21 cellular contexts compared by ENCODE assay signal in the genomic region with DNA sequence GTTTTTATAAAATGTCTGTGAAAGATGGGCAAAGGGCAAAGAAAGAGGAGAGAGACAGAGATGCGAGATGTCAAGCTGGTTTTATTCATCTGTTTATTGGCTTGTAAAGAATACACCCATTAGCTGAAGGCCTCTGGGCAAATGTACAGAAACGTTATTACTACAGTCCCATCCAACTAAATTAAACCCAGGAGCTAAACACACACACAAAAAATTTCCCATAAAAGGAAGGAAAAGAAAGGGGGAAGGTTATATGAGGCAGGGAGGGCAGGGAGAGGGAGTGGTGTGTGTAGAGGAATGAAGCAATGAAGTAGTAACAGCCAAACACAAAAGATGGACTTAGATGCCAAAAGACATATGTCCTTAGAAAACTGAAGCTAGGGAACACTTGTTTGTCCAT. TPM values are rescaled to one million over a fixed set of nuclear protein-coding genes. Genes with fewer than 3 reads are reported as not detected.
DNase-seq lines count a peak whose midpoint lies in the region; ATAC-seq and TF ChIP-seq lines count a peak whose summit lies in the region.
"Had no signal": no experiment of that assay in that cellular context is flagged by ENCODE, and none has a peak within 500 bp of the region (broad histone marks: within the 10 kb centered on the region; RNA-seq: fewer than 3 reads in every experiment).

No MANE protein-coding gene starts in this region.

- TF ChIP-seq POLR2A in prostate gland (IDR thresholded peaks at IDR 0.05): no peak

- H3K27ac Mint-ChIP-seq in activated CD4-positive, alpha-beta T cell treated with anti-CD3 and anti-CD28 coated beads, Interleukin-2, amount 10 ng/mL, durations not matched to agents 7 days and 5 days: no peak overlapping the region
- H3K27ac Mint-ChIP-seq: CD8-positive, alpha-beta T cell had no signal

- H3K27me3 Mint-ChIP-seq in activated CD4-positive, alpha-beta T cell treated with anti-CD3 and anti-CD28 coated beads, Interleukin-2, amount 10 ng/mL, durations not matched to agents 7 days and 5 days: peaks cover 18% of the 10 kb centered on the region

- DNase-seq in left ventricle myocardium superior (no peak), cardiac septum (ENCODE audit: low spot score) (no peak), adipocyte (ENCODE audit: low read depth) (peak; percentile 40), prostate gland (ENCODE audit: low spot score) (peak; percentile 4), OCI-M1 (lab: John Stamatoyannopoulos, UW) (no peak), NK-92 (lab: John Stamatoyannopoulos, UW; ENCODE audit: unreplicated experiment) (no peak)
- no peak for DNase-seq in activated CD4-positive, alpha-beta T cell treated with anti-CD3 and anti-CD28 coated beads, Interleukin-2, amount 10 ng/mL, durations not matched to agents 7 days and 5 days
- DNase-seq: BE2C; CD8-positive, alpha-beta T cell; DND-41; GF-D8; MG63; NCI-H1092 treated with DMSO at 0.1 percent for 48 hours; NCI-H1694; NCI-H2227 treated with DMSO at 0.1 percent for 48 hours; NCI-H524; SIG-M5 had no signal

- peak overlapping the region; percentile 93 for H3K9ac ChIP-seq in adipocyte (ENCODE audit: low read length)
- H3K9ac ChIP-seq: KMS-11 had no signal

- H3K4me3 Mint-ChIP-seq in activated CD4-positive, alpha-beta T cell treated with anti-CD3 and anti-CD28 coated beads, Interleukin-2, amount 10 ng/mL, durations not matched to agents 7 days and 5 days: no peak overlapping the region
- H3K4me3 Mint-ChIP-seq: CD8-positive, alpha-beta T cell had no signal

- H3K27me3 ChIP-seq in adipocyte (replicated peaks; ENCODE audit: control insufficient read depth, insufficient read depth, low read length) (no peaks in the 10 kb centered on the region), prostate gland (replicated peaks; ENCODE audit: insufficient read depth) (no peaks in the 10 kb centered on the region)
- H3K27me3 ChIP-seq: BE2C, MG63 had no signal

- CTCF ChIA-PET in activated CD4-positive, alpha-beta T cell treated with anti-CD3 and anti-CD28 coated beads, Interleukin-2, amount 10 ng/mL, durations not matched to agents 7 days and 5 days (lab: Charles Lee): no interaction called here

- WGBS in prostate gland: 13% methylated on average over 2 of the region's 2 CpGs

- H3K27ac ChIP-seq in prostate gland: no peak overlapping the region
- H3K27ac ChIP-seq: KMS-11 had no signal

- H3K4me3 ChIP-seq in adipocyte (ENCODE audit: low read length) (peak overlapping the region; percentile 82), prostate gland (no peak overlapping the region)
- H3K4me3 ChIP-seq: MG63 had no signal

- intact Hi-C loops in left ventricle myocardium superior (cut with micrococcal nuclease) (no loop called here), cardiac septum (cut with DNase I) (no loop called here), prostate gland (cut with DNase I) (no loop called here)

- POLR2A ChIA-PET in activated CD4-positive, alpha-beta T cell treated with anti-CD3 and anti-CD28 coated beads, Interleukin-2, amount 10 ng/mL, durations not matched to agents 7 days and 5 days (lab: Charles Lee): no interaction called here

- no peak for TF ChIP-seq CTCF in prostate gland (IDR thresholded peaks at IDR 0.05)

- H3K9me3 Mint-ChIP-seq in activated CD4-positive, alpha-beta T cell treated with anti-CD3 and anti-CD28 coated beads, Interleukin-2, amount 10 ng/mL, durations not matched to agents 7 days and 5 days: peaks cover 3% of the 10 kb centered on the region
- H3K9me3 Mint-ChIP-seq: CD8-positive, alpha-beta T cell had no signal

- peaks cover 53% of the 10 kb centered on the region for H3K4me1 ChIP-seq in adipocyte (ENCODE audit: control insufficient read depth, insufficient read depth, low read length)
- no peaks in the 10 kb centered on the region for H3K4me1 ChIP-seq in prostate gland (replicated peaks)
- H3K4me1 ChIP-seq: BE2C had no signal

- no peaks in the 10 kb centered on the region for H3K4me1 Mint-ChIP-seq in activated CD4-positive, alpha-beta T cell treated with anti-CD3 and anti-CD28 coated beads, Interleukin-2, amount 10 ng/mL, durations not matched to agents 7 days and 5 days

- H3K36me3 ChIP-seq in adipocyte (ENCODE audit: control insufficient read depth, insufficient read depth, low read length, severe bottlenecking) (no peaks in the 10 kb centered on the region), prostate gland (no peaks in the 10 kb centered on the region)
- H3K36me3 ChIP-seq: BE2C, MG63 had no signal

- ATAC-seq in left ventricle myocardium superior: peak; percentile 25
- ATAC-seq in GM21619 (IDR thresholded peaks at IDR 0.05; ENCODE audit: unreplicated experiment): no peak
- ATAC-seq: CD8-positive, alpha-beta T cell had no signal

- no peaks in the 10 kb centered on the region for H3K36me3 Mint-ChIP-seq in activated CD4-positive, alpha-beta T cell treated with anti-CD3 and anti-CD28 coated beads, Interleukin-2, amount 10 ng/mL, durations not matched to agents 7 days and 5 days (ENCODE audit: low read depth)
- H3K36me3 Mint-ChIP-seq: CD8-positive, alpha-beta T cell had no signal

- H3K9me3 ChIP-seq in adipocyte (ENCODE audit: control insufficient read depth, low read length) (no peaks in the 10 kb centered on the region), prostate gland (no peaks in the 10 kb centered on the region)
- H3K9me3 ChIP-seq: BE2C, MG63 had no signal

RNA-seq across cellular contexts. Expression of a gene that starts 3.1 kb away (rescaled TPM):
- 29.1 TPM for total RNA-seq in left ventricle myocardium superior
- total RNA-seq in cardiac septum: 20.8 TPM
- total RNA-seq in prostate gland: 10 to 100 TPM in 1 of 2 donors, 1 to 10 TPM in 1; 2.8 to 13.4 TPM
- not detected for total RNA-seq in activated CD4-positive, alpha-beta T cell treated with anti-CD3 and anti-CD28 coated beads, Interleukin-2, amount 10 ng/mL, durations not matched to agents 7 days and 5 days
- total RNA-seq: CD8-positive, alpha-beta T cell had no signal

RNA-seq across cellular contexts. Expression of a gene that starts 32.1 kb away (rescaled TPM):
- total RNA-seq in left ventricle myocardium superior (9.7 TPM), cardiac septum (13.8 TPM), prostate gland (10 to 100 TPM; 14.4 to 72.4 TPM)
- total RNA-seq in activated CD4-positive, alpha-beta T cell treated with anti-CD3 and anti-CD28 coated beads, Interleukin-2, amount 10 ng/mL, durations not matched to agents 7 days and 5 days: 1 to 10 TPM; 4.7 TPM

RNA-seq across cellular contexts. Expression of a gene that starts 53.1 kb away (rescaled TPM):
- total RNA-seq in left ventricle myocardium superior (not detected), cardiac septum (0.13 TPM), prostate gland (1 to 10 TPM in 1 of 2 donors, not detected in 1; 4.3 TPM)
- not detected for total RNA-seq in activated CD4-positive, alpha-beta T cell treated with anti-CD3 and anti-CD28 coated beads, Interleukin-2, amount 10 ng/mL, durations not matched to agents 7 days and 5 days
- total RNA-seq: A673; CD8-positive, alpha-beta T cell; H1 had no signal

Comparison
In these comparisons a context has a peak if more than half of its experiments do, and no peak if none do; other contexts are left out.
1. DNase-seq: peak in adipocyte (single experiment) and prostate gland (single experiment); none in left ventricle myocardium superior (single experiment), cardiac septum (single experiment), OCI-M1 (single experiment), activated CD4-positive, alpha-beta T cell treated with anti-CD3 and anti-CD28 coated beads, Interleukin-2, amount 10 ng/mL, durations not matched to agents 7 days and 5 days (single experiment) and NK-92 (single experiment).